ENCODE assay signal across 26 cellular contexts in genomic region chr5:74853256-74853655, GRCh38.
"Had no signal": no experiment of that assay in that cellular context is flagged by ENCODE, and none has a peak within 500 bp of the region (broad histone marks: within the 10 kb centered on the region; RNA-seq: fewer than 3 reads in every experiment).

No MANE protein-coding gene starts in this region.

- H3K27ac Mint-ChIP-seq: activated CD4-positive, alpha-beta memory T cell treated with anti-CD3 and anti-CD28 coated beads, Interleukin-2, amount 10 ng/mL, durations not matched to agents 7 days and 5 days; activated CD4-positive, alpha-beta T cell treated with anti-CD3 and anti-CD28 coated beads, Interleukin-2, amount 10 ng/mL, durations not matched to agents 24 days and 14 days had no signal

- H3K36me3 Mint-ChIP-seq: stimulated activated effector memory CD8-positive, alpha-beta T cell treated with anti-CD3 and anti-CD28 coated beads, Interleukin-12 subunit alpha, Interleukin-12 subunit beta, amount 100 ng/mL, for 72 hours had no signal

- H3K36me3 ChIP-seq: breast epithelium, heart left ventricle, left ventricle myocardium inferior, pancreas, prostate gland, sigmoid colon, tibial nerve, WERI-Rb-1 had no signal

- DNase-seq: activated CD4-positive, alpha-beta memory T cell treated with anti-CD3 and anti-CD28 coated beads, Interleukin-2, amount 10 ng/mL, durations not matched to agents 7 days and 5 days; activated CD4-positive, alpha-beta T cell treated with anti-CD3 and anti-CD28 coated beads, Interleukin-2, amount 10 ng/mL, durations not matched to agents 24 days and 14 days; activated CD4-positive, CD25-positive, alpha-beta regulatory T cell treated with anti-CD3 and anti-CD28 coated beads, Interleukin-2, amount 50 U/mL, for 72 hours; activated CD8-positive, alpha-beta memory T cell treated with anti-CD3 and anti-CD28 coated beads, Interleukin-2, amount 50 U/mL, for 48 hours; activated gamma-delta T cell treated with Interleukin-2 at 50 U/mL for 16 hours; activated naive CD4-positive, alpha-beta T cell treated with anti-CD3 and anti-CD28 coated beads, Interleukin-2, amount 50 U/mL, for 16 hours; activated T-cell treated with anti-CD3 and anti-CD28 coated beads, Interleukin-2, amount 50 U/mL, for 24 hours; central memory CD4-positive, alpha-beta T cell; heart left ventricle; left ventricle myocardium inferior; mucosa of descending colon; pancreas; retina; sigmoid colon; small intestine; stimulated activated CD4-positive, alpha-beta T cell treated with anti-CD3 and anti-CD28 coated beads, Interleukin-4, amount 100 ng/mL, for 24 hours; T-helper 17 cell; T1000; WERI-Rb-1 had no signal

- H3K27ac ChIP-seq: breast epithelium, heart left ventricle, left ventricle myocardium inferior, pancreas, prostate gland, sigmoid colon, tibial nerve, WERI-Rb-1 had no signal

- ATAC-seq: activated T-helper 17 cell treated with anti-CD3 and anti-CD28 coated beads, Interleukin-2, amount 50 U/mL, for 72 hours; esophagus mucosa; foreskin keratinocyte; heart left ventricle; mucosa of descending colon; pancreas; stimulated activated effector memory CD8-positive, alpha-beta T cell treated with anti-CD3 and anti-CD28 coated beads, Interleukin-12 subunit alpha, Interleukin-12 subunit beta, amount 100 ng/mL, for 72 hours; T-helper 17 cell had no signal

- H3K4me3 ChIP-seq: breast epithelium, heart left ventricle, left ventricle myocardium inferior, mucosa of descending colon, pancreas, prostate gland, sigmoid colon, tibial nerve had no signal

- FAIRE-seq: pancreas, small intestine had no signal

- H3K27me3 Mint-ChIP-seq: activated CD4-positive, alpha-beta memory T cell treated with anti-CD3 and anti-CD28 coated beads, Interleukin-2, amount 10 ng/mL, durations not matched to agents 7 days and 5 days; activated CD4-positive, alpha-beta T cell treated with anti-CD3 and anti-CD28 coated beads, Interleukin-2, amount 10 ng/mL, durations not matched to agents 24 days and 14 days; activated T-cell treated with anti-CD3 and anti-CD28 coated beads, Interleukin-2, amount 50 U/mL, for 24 hours; activated T-helper 17 cell treated with anti-CD3 and anti-CD28 coated beads, Interleukin-2, amount 50 U/mL, for 72 hours; T-helper 17 cell had no signal

- H3K9me3 Mint-ChIP-seq: activated CD4-positive, alpha-beta memory T cell treated with anti-CD3 and anti-CD28 coated beads, Interleukin-2, amount 10 ng/mL, durations not matched to agents 7 days and 5 days; stimulated activated effector memory CD8-positive, alpha-beta T cell treated with anti-CD3 and anti-CD28 coated beads, Interleukin-12 subunit alpha, Interleukin-12 subunit beta, amount 100 ng/mL, for 72 hours had no signal

- H3K9me3 ChIP-seq: breast epithelium, mucosa of descending colon, pancreas, prostate gland, sigmoid colon had no signal

- H3K4me1 ChIP-seq: left ventricle myocardium inferior, pancreas, prostate gland, sigmoid colon had no signal

- H3K27me3 ChIP-seq: breast epithelium, foreskin keratinocyte, heart left ventricle, pancreas, sigmoid colon, tibial nerve had no signal

- H3K4me3 Mint-ChIP-seq: activated CD4-positive, alpha-beta memory T cell treated with anti-CD3 and anti-CD28 coated beads, Interleukin-2, amount 10 ng/mL, durations not matched to agents 7 days and 5 days; activated CD4-positive, alpha-beta T cell treated with anti-CD3 and anti-CD28 coated beads, Interleukin-2, amount 10 ng/mL, durations not matched to agents 24 days and 14 days; activated T-cell treated with anti-CD3 and anti-CD28 coated beads, Interleukin-2, amount 50 U/mL, for 24 hours; stimulated activated effector memory CD8-positive, alpha-beta T cell treated with anti-CD3 and anti-CD28 coated beads, Interleukin-12 subunit alpha, Interleukin-12 subunit beta, amount 100 ng/mL, for 72 hours had no signal
